9 cellular contexts compared by ENCODE assay signal in the genomic region with DNA sequence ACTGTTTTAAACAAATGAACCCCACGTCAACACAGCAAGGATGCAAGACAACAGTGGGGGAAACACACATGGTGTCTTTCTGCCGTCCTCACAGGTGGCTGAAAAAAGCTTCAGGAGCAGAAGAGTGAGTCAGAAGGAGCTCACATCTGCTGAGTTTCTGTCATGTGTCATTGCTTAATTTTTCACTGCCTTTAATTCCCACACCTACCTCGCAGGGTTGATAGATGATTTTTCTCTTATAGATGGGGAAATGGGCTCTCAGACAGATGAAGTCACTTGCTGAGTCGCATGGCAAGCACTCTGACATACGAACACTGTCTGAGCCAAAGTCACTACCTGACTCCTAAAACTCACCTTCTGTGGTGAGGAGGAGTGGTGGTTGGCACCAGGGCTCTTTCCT. TPM values are rescaled to one million over a fixed set of nuclear protein-coding genes. Genes with fewer than 3 reads are reported as not detected.
DNase-seq lines count a peak whose midpoint lies in the region; ATAC-seq, FAIRE-seq and TF ChIP-seq lines count a peak whose summit lies in the region.
"Had no signal": no experiment of that assay in that cellular context is flagged by ENCODE, and none has a peak within 500 bp of the region (broad histone marks: within the 10 kb centered on the region; RNA-seq: fewer than 3 reads in every experiment).

No MANE protein-coding gene starts in this region.

- H3K9me3 ChIP-seq in vagina, result no peaks in the 10 kb centered on the region
- H3K9me3 ChIP-seq in HepG2 (ENCODE audit: low read length), result no peaks in the 10 kb centered on the region

- ATAC-seq in GM21447 (IDR thresholded peaks at IDR 0.05; ENCODE audit: unreplicated experiment), result peak; percentile 90
- no peak for ATAC-seq in GM19023 (IDR thresholded peaks at IDR 0.05; ENCODE audit: unreplicated experiment)
- no peak for ATAC-seq in HepG2

- BruUV-seq in HepG2 (replicated peaks; lab: Mats Ljungman, UMichigan), result no TSS peak

- H3K4me2 ChIP-seq in HepG2 (ENCODE audit: low read depth, low read length), result no peak overlapping the region

- in situ Hi-C loops in GM13976 (cut with MboI; ENCODE audit: low sequenced_read_pairs, unreplicated experiment) (loop anchor here (25.0 kb wide), 2 partner anchors 311 to 686 kb away; partner anchors contain the start of gene SLC17A2), HepG2 (cut with HindIII; ENCODE audit: extremely low pct_ligation_motif_present, low pct_unique_long_range_greater_than_20kb) (loop anchor here (25.0 kb wide), 1 partner anchor 636 kb away; no protein-coding TSS in a partner anchor)

- TF ChIP-seq EP300 in HepG2 (IDR thresholded peaks at IDR 0.05; ENCODE audit: low read depth in 2 of 2, low read length in 2 of 2) (no peak), HepG2 (CRISPR knock-in tag; IDR thresholded peaks at IDR 0.05; ENCODE audit: borderline replicate concordance) (no peak)

- POLR2A ChIA-PET in HepG2 (lab: Yijun Ruan, JAX), result no interaction called here

- intact Hi-C loops in head of caudate nucleus (cut with DNase I), result no loop called here
- intact Hi-C loops in vagina (cut with DNase I), result no loop called here
- intact Hi-C loops in HepG2 (cut with micrococcal nuclease; ENCODE audit: unreplicated experiment), result no loop called here

- DNase-seq in GM13976 (ENCODE audit: low spot score), result peak; percentile 34
- peak; percentile 27 for DNase-seq in LoVo (ENCODE audit: low spot score)
- peak in 29 of 42 donors; percentile 3 to 70 (median 30) for DNase-seq in head of caudate nucleus
- no peak for DNase-seq in vagina (ENCODE audit: extremely low spot score in 2 of 2)
- no peak for DNase-seq in frontal cortex (ENCODE audit: low spot score in 2 of 2)
- DNase-seq in HepG2 (ENCODE audit: low spot score), result no peak
- DNase-seq: activated B cell treated with CpG ODN at 0.5 μM for 24 hours had no signal

- H3K36me3 ChIP-seq in vagina (no peaks in the 10 kb centered on the region), HepG2 (replicated peaks in 1 of 2; ENCODE audit: control insufficient read depth in 1 of 2, insufficient read depth in 2 of 2, low read length in 2 of 2) (no peaks in the 10 kb centered on the region)

- no peak for TF ChIP-seq RAD21 in HepG2 (CRISPR knock-in tag; IDR thresholded peaks at IDR 0.05)

- FAIRE-seq in frontal cortex (lab: Jason Lieb, UNC), result no peak
- no peak for FAIRE-seq in HepG2 (lab: Jason Lieb, UNC)

- no peaks in the 10 kb centered on the region for H4K20me1 ChIP-seq in HepG2 (ENCODE audit: insufficient read depth, low read length)

- H3K79me2 ChIP-seq in HepG2 (ENCODE audit: insufficient read depth, low read length), result no peaks in the 10 kb centered on the region

- WGBS in HepG2 (ENCODE audit: low lambda C conversion rate), result 2% methylated on average over 5 of the region's 5 CpGs

- TF ChIP-seq CTCF in GM13976 (IDR thresholded peaks at IDR 0.05; ENCODE audit: borderline replicate concordance, control extremely low read depth, extremely low read depth, insufficient read depth, missing control alignments) (no peak), vagina (IDR thresholded peaks at IDR 0.05) (no peak), HepG2 (CRISPR knock-in tag; IDR thresholded peaks at IDR 0.05) (no peak)

- H2AFZ ChIP-seq in HepG2 (ENCODE audit: low read length), result no peak overlapping the region

- H3K4me1 ChIP-seq in vagina (no peaks in the 10 kb centered on the region), HepG2 (ENCODE audit: insufficient read depth, low read length) (no peaks in the 10 kb centered on the region)

- H3K27ac ChIP-seq in vagina (no peak overlapping the region), HepG2 (ENCODE audit: extremely low read length, insufficient read depth, low read length) (no peak overlapping the region)

- TF ChIP-seq POLR2A in vagina (IDR thresholded peaks at IDR 0.05), result no peak
- TF ChIP-seq POLR2A in HepG2 (IDR thresholded peaks at IDR 0.05; ENCODE audit: insufficient read depth in 1 of 2, low read depth in 2 of 2, low read length in 2 of 2), result no peak

- H3K27me3 ChIP-seq in vagina, result no peaks in the 10 kb centered on the region
- no peaks in the 10 kb centered on the region for H3K27me3 ChIP-seq in HepG2 (ENCODE audit: control insufficient read depth in 1 of 2, insufficient read depth in 2 of 2, low read length in 2 of 2)

- CTCF ChIA-PET in HepG2 (lab: Yijun Ruan, JAX; ENCODE audit: low intra/inter-chr PET ratio, low total read pairs), result no interaction called here

- no peak overlapping the region for H3K9ac ChIP-seq in HepG2 (ENCODE audit: insufficient read depth, low read depth, low read length)

- H3K4me3 ChIP-seq in vagina (no peak overlapping the region), HepG2 (replicated peaks in 1 of 3; ENCODE audit: insufficient read depth in 1 of 3, low read depth in 2 of 3, low read length in 3 of 3) (no peak overlapping the region)

TF ChIP-seq in HepG2, 621 proteins besides CTCF, POLR2A, EP300 and RAD21:
- TF ChIP-seq ZNF619 (CRISPR knock-in tag; IDR thresholded peaks at IDR 0.05), result no peak
- TF ChIP-seq ZNF75D (CRISPR knock-in tag; IDR thresholded peaks at IDR 0.05; ENCODE audit: borderline replicate concordance), result no peak
- TF ChIP-seq ZNF343 (CRISPR knock-in tag; IDR thresholded peaks at IDR 0.05), result no peak
- no peak for TF ChIP-seq REPIN1 (CRISPR knock-in tag; IDR thresholded peaks at IDR 0.05; ENCODE audit: borderline replicate concordance, low read depth)
- TF ChIP-seq PHF20 (CRISPR knock-in tag; IDR thresholded peaks at IDR 0.05), result no peak
- no peak for TF ChIP-seq FOXC1 (CRISPR knock-in tag; IDR thresholded peaks at IDR 0.05; ENCODE audit: borderline replicate concordance)
- no peak for TF ChIP-seq ZFP36L2 (CRISPR knock-in tag; IDR thresholded peaks at IDR 0.05)
- TF ChIP-seq MIXL1 (CRISPR knock-in tag; IDR thresholded peaks at IDR 0.05), result no peak

RNA-seq across cellular contexts. Expression of gene CARMIL1, which starts 28.3 kb away (rescaled TPM):
- total RNA-seq in vagina (19.6 TPM), frontal cortex (32.6 TPM), HepG2 (2016; rRNA removed; fragmentation: Illumina TruSeq; extraction: Trizol) (2.6 and 2.9 TPM in 2 replicates)
- 0.62 and 0.71 TPM in 2 replicates for total RNA-seq in HepG2 (2016; cell fraction: cytosol; rRNA removed; fragmentation: Illumina TruSeq; extraction: Trizol; ENCODE audit: low read depth)
- 2.5 TPM in 2 replicates for total RNA-seq in HepG2 (2016; cell fraction: insoluble cytoplasmic fraction; rRNA removed; fragmentation: Illumina TruSeq; extraction: Trizol)
- 0.96 and 0.99 TPM in 2 replicates for total RNA-seq in HepG2 (2016; cell fraction: membrane; rRNA removed; fragmentation: Illumina TruSeq; extraction: Trizol)
- total RNA-seq in HepG2 (2016; cell fraction: nucleus; rRNA removed; fragmentation: Illumina TruSeq; extraction: Trizol), result 2.9 and 3.2 TPM in 2 replicates
- 1.4 and 1.8 TPM in 2 replicates for polyA plus RNA-seq in HepG2 (2011; rRNA removed)
- polyA plus RNA-seq in HepG2 (2011; cell fraction: cytosol; rRNA removed), result 1.1 and 1.2 TPM in 2 replicates
- polyA plus RNA-seq in HepG2 (2011; cell fraction: nucleus; rRNA removed), result 1.3 TPM in 2 replicates
- 1.3 and 2.3 TPM in 2 replicates for polyA plus RNA-seq in HepG2 (2012)
- 0.12 and 0.16 TPM in 2 replicates for polyA plus RNA-seq in HepG2 (2016; cell fraction: cytosol; fragmentation: Illumina TruSeq; extraction: Trizol; ENCODE audit: low read depth)
- polyA plus RNA-seq in HepG2 (2016; cell fraction: insoluble cytoplasmic fraction; fragmentation: Illumina TruSeq; extraction: Trizol; ENCODE audit: low read depth), result 1.6 and 2.0 TPM in 2 replicates
- polyA plus RNA-seq in HepG2 (2016; cell fraction: membrane; fragmentation: Illumina TruSeq; extraction: Trizol; ENCODE audit: low read depth), result 0.38 and 0.58 TPM in 2 replicates
- polyA plus RNA-seq in HepG2 (2016; cell fraction: nucleus; fragmentation: Illumina TruSeq; extraction: Trizol; ENCODE audit: insufficient read depth, low read depth), result 1.9 and 2.5 TPM in 2 replicates
- polyA minus RNA-seq in HepG2 (2011; rRNA and poly(A)+ RNA removed; ENCODE audit: low replicate concordance), result 1.8 and 15.1 TPM in 2 replicates
- 1.8 and 1.9 TPM in 2 replicates for polyA minus RNA-seq in HepG2 (2011; cell fraction: cytosol; rRNA and poly(A)+ RNA removed)
- 4.6 and 7.1 TPM in 2 replicates for polyA minus RNA-seq in HepG2 (2011; cell fraction: nucleus; rRNA and poly(A)+ RNA removed)

Comparison
In these comparisons a context has a peak if more than half of its experiments do, and no peak if none do; other contexts are left out.
1. DNase-seq: peak in GM13976 (single experiment), LoVo (single experiment) and head of caudate nucleus (29 of 42); none in vagina (0 of 2), frontal cortex (0 of 2) and HepG2 (single experiment).